ENCODE assay signal across 22 cellular contexts in genomic region chr7:111679944-111680343, GRCh38.
"Had no signal": no experiment of that assay in that cellular context is flagged by ENCODE, and none has a peak within 500 bp of the region (broad histone marks: within the 10 kb centered on the region; RNA-seq: fewer than 3 reads in every experiment).

No MANE protein-coding gene starts in this region.

- H3K4me3 ChIP-seq: MG63 had no signal

- DNase-seq: IMR-90, Kasumi-1, MG63, NCI-H1092, NCI-H1105 treated with DMSO at 0.1 percent for 48 hours, NCI-H1417 treated with DMSO at 0.1 percent for 48 hours, NCI-H146, NCI-H187, NCI-H2029, NCI-H2081 treated with DMSO at 0.1 percent for 48 hours, NCI-H2171, NCI-H226, NCI-H446, NCI-H510A, NCI-H524 treated with DMSO at 0.1 percent for 48 hours, NCI-H69, NCI-H774, SHP77 had no signal

- H3K36me3 ChIP-seq: MG63 had no signal

- H3K27me3 ChIP-seq: MG63 had no signal

- H3K27ac ChIP-seq: KMS-11, RWPE1 had no signal

- H3K9me3 ChIP-seq: MG63 had no signal

- FAIRE-seq: HepG2 had no signal

- ATAC-seq: HepG2, Panc1 had no signal

- H3K9ac ChIP-seq: KMS-11 had no signal

- H3K4me2 ChIP-seq: KMS-11 had no signal
